ENCODE assay signal across 2 cellular contexts in genomic region chr1:24095140-24095859, GRCh38.
A peak's percentile ranks its signal among the peaks of the same experiment; 100 is the strongest.
TF ChIP-seq lines count a peak whose summit lies in the region.

No MANE protein-coding gene starts in this region.

TF ChIP-seq in GM23338, 12 proteins besides CTCF, POLR2A, EP300 and RAD21:
- TF ChIP-seq, protein P1, sequence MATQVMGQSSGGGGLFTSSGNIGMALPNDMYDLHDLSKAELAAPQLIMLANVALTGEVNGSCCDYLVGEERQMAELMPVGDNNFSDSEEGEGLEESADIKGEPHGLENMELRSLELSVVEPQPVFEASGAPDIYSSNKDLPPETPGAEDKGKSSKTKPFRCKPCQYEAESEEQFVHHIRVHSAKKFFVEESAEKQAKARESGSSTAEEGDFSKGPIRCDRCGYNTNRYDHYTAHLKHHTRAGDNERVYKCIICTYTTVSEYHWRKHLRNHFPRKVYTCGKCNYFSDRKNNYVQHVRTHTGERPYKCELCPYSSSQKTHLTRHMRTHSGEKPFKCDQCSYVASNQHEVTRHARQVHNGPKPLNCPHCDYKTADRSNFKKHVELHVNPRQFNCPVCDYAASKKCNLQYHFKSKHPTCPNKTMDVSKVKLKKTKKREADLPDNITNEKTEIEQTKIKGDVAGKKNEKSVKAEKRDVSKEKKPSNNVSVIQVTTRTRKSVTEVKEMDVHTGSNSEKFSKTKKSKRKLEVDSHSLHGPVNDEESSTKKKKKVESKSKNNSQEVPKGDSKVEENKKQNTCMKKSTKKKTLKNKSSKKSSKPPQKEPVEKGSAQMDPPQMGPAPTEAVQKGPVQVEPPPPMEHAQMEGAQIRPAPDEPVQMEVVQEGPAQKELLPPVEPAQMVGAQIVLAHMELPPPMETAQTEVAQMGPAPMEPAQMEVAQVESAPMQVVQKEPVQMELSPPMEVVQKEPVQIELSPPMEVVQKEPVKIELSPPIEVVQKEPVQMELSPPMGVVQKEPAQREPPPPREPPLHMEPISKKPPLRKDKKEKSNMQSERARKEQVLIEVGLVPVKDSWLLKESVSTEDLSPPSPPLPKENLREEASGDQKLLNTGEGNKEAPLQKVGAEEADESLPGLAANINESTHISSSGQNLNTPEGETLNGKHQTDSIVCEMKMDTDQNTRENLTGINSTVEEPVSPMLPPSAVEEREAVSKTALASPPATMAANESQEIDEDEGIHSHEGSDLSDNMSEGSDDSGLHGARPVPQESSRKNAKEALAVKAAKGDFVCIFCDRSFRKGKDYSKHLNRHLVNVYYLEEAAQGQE (IDR thresholded peaks at IDR 0.05; ENCODE audit: unreplicated experiment), result no peak
- TF ChIP-seq CREB1 (CRISPR knock-in tag; IDR thresholded peaks at IDR 0.05; ENCODE audit: low read depth), result no peak
- no peak for TF ChIP-seq STAT1 (IDR thresholded peaks at IDR 0.05; ENCODE audit: unreplicated experiment)
- TF ChIP-seq NANOG (IDR thresholded peaks at IDR 0.05; ENCODE audit: borderline replicate concordance), result no peak
- TF ChIP-seq ZNF114 (CRISPR knock-in tag; IDR thresholded peaks at IDR 0.05), result no peak
- no peak for TF ChIP-seq ZNF462 (CRISPR knock-in tag; IDR thresholded peaks at IDR 0.05)
- TF ChIP-seq POLR2AphosphoS5 (IDR thresholded peaks at IDR 0.05; ENCODE audit: low read depth), result no peak
- no peak for TF ChIP-seq ZNF331 (CRISPR knock-in tag; IDR thresholded peaks at IDR 0.05; ENCODE audit: low read depth)
- no peak for TF ChIP-seq ETS1 (IDR thresholded peaks at IDR 0.05)

TF ChIP-seq in H1, 55 proteins besides CTCF, POLR2A, EP300 and RAD21:
- TF ChIP-seq NANOG (IDR thresholded peaks at IDR 0.05; ENCODE audit: insufficient read depth, low read depth, low read length, poor library complexity, severe bottlenecking) (no peak), TCF12 (IDR thresholded peaks at IDR 0.05; ENCODE audit: low read depth, low read length) (no peak), FOSL1 (IDR thresholded peaks at IDR 0.05; ENCODE audit: insufficient read depth, low read depth, low read length) (no peak), SRF (IDR thresholded peaks at IDR 0.05; ENCODE audit: low read depth, low read length) (peak; percentile 74), TAF1 (IDR thresholded peaks at IDR 0.05; ENCODE audit: low read depth, low read length) (no peak), RFX5 (IDR thresholded peaks at IDR 0.05; ENCODE audit: borderline replicate concordance, low read depth, low read length) (no peak), BCL11A (IDR thresholded peaks at IDR 0.05; ENCODE audit: low read depth in 2 of 2, low read length in 2 of 2) (no peak), KDM1A (IDR thresholded peaks at IDR 0.05; ENCODE audit: borderline replicate concordance, low read length) (peak; percentile 57)
